In genomic region chr7:11194492-11194891, GRCh38 we compare ENCODE assay signal across 17 cellular contexts.
DNase-seq lines count a peak whose midpoint lies in the region; ATAC-seq, FAIRE-seq and TF ChIP-seq lines count a peak whose summit lies in the region.
"Had no signal": no experiment of that assay in that cellular context is flagged by ENCODE, and none has a peak within 500 bp of the region (broad histone marks: within the 10 kb centered on the region; RNA-seq: fewer than 3 reads in every experiment).

No MANE protein-coding gene starts in this region.

- H3K27me3 ChIP-seq in left ventricle myocardium inferior (ENCODE audit: low read depth) (peaks cover 5% of the 10 kb centered on the region), heart left ventricle (no peaks in the 10 kb centered on the region), left lung (no peaks in the 10 kb centered on the region)
- H3K27me3 ChIP-seq: BLaER1, MG63 had no signal

- TF ChIP-seq POLR2A in heart left ventricle (IDR thresholded peaks at IDR 0.05) (no peak), erythroblast (IDR thresholded peaks at IDR 0.05; ENCODE audit: low read length) (no peak)

- H3K9me3 ChIP-seq in left ventricle myocardium inferior (replicated peaks) (no peaks in the 10 kb centered on the region), heart left ventricle (no peaks in the 10 kb centered on the region), left lung (no peaks in the 10 kb centered on the region)
- H3K9me3 ChIP-seq: BLaER1, MG63 had no signal

- ATAC-seq in heart left ventricle (no peak), left lung (peak; percentile 33)
- ATAC-seq: CD8-positive, alpha-beta T cell; GM12878 had no signal

- FAIRE-seq in urothelium cell line (lab: Jason Lieb, UNC) = no peak
- FAIRE-seq: D721Med, G401.6, GM12878 had no signal

- H3K4me3 ChIP-seq in left ventricle myocardium inferior = peak overlapping the region; percentile 61
- peak overlapping the region in 3 of 12 donors; percentile 4 to 34 (median 25) for H3K4me3 ChIP-seq in heart left ventricle
- no peak overlapping the region for H3K4me3 ChIP-seq in left lung
- H3K4me3 ChIP-seq: BLaER1, GM12878, MG63, PC-9 had no signal

- intact Hi-C loops in left ventricle myocardium inferior (cut with micrococcal nuclease) = no loop called here
- intact Hi-C loops in heart left ventricle (cut with DNase I) = no loop called here
- intact Hi-C loops in activated T-helper 2 cell treated with anti-CD3 and anti-CD28 coated beads, Interferon-gamma antibody, Interleukin-2, Interleukin-4, amounts not matched to agents 10 μg/mL and 5 μg/mL and 100 μg/mL, durations not matched to agents 14 hours and 24 hours and 36 hours (cut with micrococcal nuclease) = loop anchor here (5.0 kb wide), 1 partner anchor 252 kb away; a partner anchor contains a TSS
- intact Hi-C loops in left lung (cut with DNase I) = no loop called here

- H3K27me3 Mint-ChIP-seq in activated T-helper 2 cell treated with anti-CD3 and anti-CD28 coated beads, Interferon-gamma antibody, Interleukin-2, Interleukin-4, amounts not matched to agents 10 μg/mL and 5 μg/mL and 100 μg/mL, durations not matched to agents 14 hours and 24 hours and 36 hours (ENCODE audit: low read depth) = peaks cover 2% of the 10 kb centered on the region
- peaks cover 12% of the 10 kb centered on the region for H3K27me3 Mint-ChIP-seq in progenitor cell of endocrine pancreas

- H3K36me3 ChIP-seq in left ventricle myocardium inferior (no peaks in the 10 kb centered on the region), heart left ventricle (no peaks in the 10 kb centered on the region), left lung (no peaks in the 10 kb centered on the region)
- H3K36me3 ChIP-seq: BLaER1, MG63 had no signal

- DNase-seq in left ventricle myocardium inferior = no peak
- no peak for DNase-seq in heart left ventricle
- no peak for DNase-seq in activated T-helper 2 cell treated with anti-CD3 and anti-CD28 coated beads, Interferon-gamma antibody, Interleukin-2, Interleukin-4, amounts not matched to agents 10 μg/mL and 5 μg/mL and 100 μg/mL, durations not matched to agents 14 hours and 24 hours and 36 hours (ENCODE audit: low spot score)
- DNase-seq in left lung = no peak
- DNase-seq in progenitor cell of endocrine pancreas (ENCODE audit: low spot score, unreplicated experiment) = no peak
- DNase-seq in urothelium cell line (ENCODE audit: low spot score) = no peak
- DNase-seq in erythroblast (lab: John Stamatoyannopoulos, UW) = no peak
- DNase-seq in ureter (ENCODE audit: low spot score) = no peak
- DNase-seq: CD8-positive, alpha-beta T cell; MG63; NCI-H2227 treated with DMSO at 0.1 percent for 48 hours; NCI-H524; PC-9 had no signal

- H3K4me3 Mint-ChIP-seq in activated T-helper 2 cell treated with anti-CD3 and anti-CD28 coated beads, Interferon-gamma antibody, Interleukin-2, Interleukin-4, amounts not matched to agents 10 μg/mL and 5 μg/mL and 100 μg/mL, durations not matched to agents 14 hours and 24 hours and 36 hours (ENCODE audit: low read depth) = peak overlapping the region; percentile 14
- no peak overlapping the region for H3K4me3 Mint-ChIP-seq in progenitor cell of endocrine pancreas (ENCODE audit: low read depth)
- H3K4me3 Mint-ChIP-seq: CD8-positive, alpha-beta T cell had no signal

- no peak for TF ChIP-seq CTCF in left ventricle myocardium inferior (IDR thresholded peaks at IDR 0.05; ENCODE audit: borderline replicate concordance)
- no peak for TF ChIP-seq CTCF in heart left ventricle (IDR thresholded peaks at IDR 0.05)
- no peak for TF ChIP-seq CTCF in left lung (IDR thresholded peaks at IDR 0.05)
- no peak for TF ChIP-seq CTCF in progenitor cell of endocrine pancreas (IDR thresholded peaks at IDR 0.05; ENCODE audit: unreplicated experiment)

- no peak overlapping the region for H3K27ac Mint-ChIP-seq in activated T-helper 2 cell treated with anti-CD3 and anti-CD28 coated beads, Interferon-gamma antibody, Interleukin-2, Interleukin-4, amounts not matched to agents 10 μg/mL and 5 μg/mL and 100 μg/mL, durations not matched to agents 14 hours and 24 hours and 36 hours
- peak overlapping the region; percentile 41 for H3K27ac Mint-ChIP-seq in progenitor cell of endocrine pancreas
- H3K27ac Mint-ChIP-seq: CD8-positive, alpha-beta T cell had no signal

- H3K4me1 ChIP-seq in left ventricle myocardium inferior (peaks cover 11% of the 10 kb centered on the region), heart left ventricle (peaks cover 0 to 11% (median 1%) of the 10 kb centered on the region in 12 donors), left lung (peaks cover 0 to 3% of the 10 kb centered on the region in 2 donors)
- H3K4me1 ChIP-seq: BLaER1 had no signal

- peaks cover 29% of the 10 kb centered on the region for H3K4me1 Mint-ChIP-seq in activated T-helper 2 cell treated with anti-CD3 and anti-CD28 coated beads, Interferon-gamma antibody, Interleukin-2, Interleukin-4, amounts not matched to agents 10 μg/mL and 5 μg/mL and 100 μg/mL, durations not matched to agents 14 hours and 24 hours and 36 hours (ENCODE audit: low read depth)
- peaks cover 22% of the 10 kb centered on the region for H3K4me1 Mint-ChIP-seq in progenitor cell of endocrine pancreas (ENCODE audit: low read depth)

- H3K27ac ChIP-seq in left ventricle myocardium inferior (replicated peaks) (peak overlapping the region; percentile 61), heart left ventricle (peak overlapping the region in 1 of 12 donors; percentile 32), left lung (peak overlapping the region in 1 of 2 donors; percentile 56)
- H3K27ac ChIP-seq: BLaER1, PC-9 had no signal

- 82 to 91% (median 85%) methylated on average over 3 of the region's 3 CpGs for WGBS in heart left ventricle, 4 donors

- H3K9me3 Mint-ChIP-seq in activated T-helper 2 cell treated with anti-CD3 and anti-CD28 coated beads, Interferon-gamma antibody, Interleukin-2, Interleukin-4, amounts not matched to agents 10 μg/mL and 5 μg/mL and 100 μg/mL, durations not matched to agents 14 hours and 24 hours and 36 hours = no peaks in the 10 kb centered on the region
- no peaks in the 10 kb centered on the region for H3K9me3 Mint-ChIP-seq in progenitor cell of endocrine pancreas (ENCODE audit: low read depth)
- H3K9me3 Mint-ChIP-seq: CD8-positive, alpha-beta T cell had no signal

- peaks cover 2% of the 10 kb centered on the region for H3K36me3 Mint-ChIP-seq in activated T-helper 2 cell treated with anti-CD3 and anti-CD28 coated beads, Interferon-gamma antibody, Interleukin-2, Interleukin-4, amounts not matched to agents 10 μg/mL and 5 μg/mL and 100 μg/mL, durations not matched to agents 14 hours and 24 hours and 36 hours (ENCODE audit: low read depth)
- H3K36me3 Mint-ChIP-seq in progenitor cell of endocrine pancreas (ENCODE audit: insufficient read depth) = no peaks in the 10 kb centered on the region
- H3K36me3 Mint-ChIP-seq: CD8-positive, alpha-beta T cell had no signal
